21 cellular contexts compared by ENCODE assay signal in the genomic region with DNA sequence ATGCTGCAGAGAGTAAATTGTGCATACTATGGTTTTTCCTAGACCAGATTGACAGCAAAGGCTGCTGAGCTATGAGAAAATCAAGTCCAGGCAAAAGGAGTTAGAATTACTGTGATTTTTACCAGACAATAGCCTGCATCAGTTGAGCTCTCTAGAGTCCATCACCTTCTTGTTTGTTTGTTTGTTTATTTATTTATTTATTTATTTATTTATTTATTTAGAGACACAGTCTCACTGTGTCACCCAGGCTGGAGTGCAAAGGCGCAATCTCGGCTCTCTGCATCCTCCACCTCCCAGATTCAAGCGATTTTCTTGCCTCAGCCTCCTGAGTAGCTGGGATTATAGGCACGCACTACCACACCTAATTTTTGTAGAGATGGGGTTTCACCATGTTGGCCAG.
"Had no signal": no experiment of that assay in that cellular context is flagged by ENCODE, and none has a peak within 500 bp of the region (broad histone marks: within the 10 kb centered on the region; RNA-seq: fewer than 3 reads in every experiment).

No MANE protein-coding gene starts in this region.

- H3K4me3 Mint-ChIP-seq: naive thymus-derived CD8-positive, alpha-beta T cell; stimulated activated naive CD8-positive, alpha-beta T cell treated with anti-CD3 and anti-CD28 coated beads, Interleukin-15, amount 100 ng/mL, for 72 hours had no signal

- H3K4me1 ChIP-seq: foreskin keratinocyte, uterus had no signal

- H3K9me3 Mint-ChIP-seq: naive thymus-derived CD8-positive, alpha-beta T cell; stimulated activated naive CD8-positive, alpha-beta T cell treated with anti-CD3 and anti-CD28 coated beads, Interleukin-15, amount 100 ng/mL, for 72 hours had no signal

- H3K36me3 ChIP-seq: gastroesophageal sphincter, heart left ventricle, left lung, lower lobe of right lung, pancreas, transverse colon, upper lobe of right lung, uterus had no signal

- DNase-seq: effector memory CD4-positive, alpha-beta T cell; foreskin keratinocyte; hippocampal formation; naive thymus-derived CD8-positive, alpha-beta T cell; retina; stimulated activated CD4-positive, alpha-beta T cell treated with anti-CD3 and anti-CD28 coated beads, Interleukin-12 subunit alpha, Interleukin-12 subunit beta, amount 100 ng/mL, for 4 hours; stimulated activated CD4-positive, alpha-beta T cell treated with anti-CD3 and anti-CD28 coated beads, Interleukin-1b, Interleukin-23, amount 100 ng/mL, for 48 hours; stimulated activated CD4-positive, alpha-beta T cell treated with anti-CD3 and anti-CD28 coated beads, Interleukin-4, amount 100 ng/mL, for 1 hour; stimulated activated CD8-positive, alpha-beta memory T cell treated with anti-CD3 and anti-CD28 coated beads, Interleukin-4, amount 100 ng/mL, for 48 hours; stimulated activated naive CD4-positive, alpha-beta T cell; stimulated activated naive CD8-positive, alpha-beta T cell treated with anti-CD3 and anti-CD28 coated beads, Interleukin-15, amount 100 ng/mL, for 72 hours; upper lobe of right lung; uterus had no signal

- H3K36me3 Mint-ChIP-seq: naive thymus-derived CD8-positive, alpha-beta T cell had no signal

- H3K4me1 Mint-ChIP-seq: stimulated activated naive CD8-positive, alpha-beta T cell treated with anti-CD3 and anti-CD28 coated beads, Interleukin-15, amount 100 ng/mL, for 72 hours had no signal

- H3K4me3 ChIP-seq: gastroesophageal sphincter, left lung, smooth muscle cell, transverse colon, upper lobe of right lung, uterus had no signal

- H3K27ac ChIP-seq: foreskin keratinocyte, left lung, transverse colon, upper lobe of right lung, uterus had no signal

- ATAC-seq: foreskin keratinocyte; naive thymus-derived CD8-positive, alpha-beta T cell; stimulated activated naive CD8-positive, alpha-beta T cell treated with anti-CD3 and anti-CD28 coated beads, Interleukin-15, amount 100 ng/mL, for 72 hours had no signal

- H3K9me3 ChIP-seq: esophagus muscularis mucosa, gastroesophageal sphincter, heart left ventricle, left lung, lower lobe of right lung, pancreas, transverse colon, upper lobe of right lung, uterus had no signal

- H3K27me3 ChIP-seq: esophagus muscularis mucosa, foreskin keratinocyte, gastroesophageal sphincter, heart left ventricle, left lung, pancreas, transverse colon, upper lobe of right lung, uterus had no signal
